In genomic region chr6:159751448-159751847, GRCh38 we compare ENCODE assay signal across 26 cellular contexts. TPM values are rescaled to one million over a fixed set of nuclear protein-coding genes. Genes with fewer than 3 reads are reported as not detected.
DNase-seq lines count a peak whose midpoint lies in the region; ATAC-seq, FAIRE-seq and TF ChIP-seq lines count a peak whose summit lies in the region.
"Had no signal": no experiment of that assay in that cellular context is flagged by ENCODE, and none has a peak within 500 bp of the region (broad histone marks: within the 10 kb centered on the region; RNA-seq: fewer than 3 reads in every experiment).

No MANE protein-coding gene starts in this region.

- H4K20me1 ChIP-seq in HepG2 (ENCODE audit: insufficient read depth, low read length) = no peaks in the 10 kb centered on the region
- H4K20me1 ChIP-seq in GM23338 (replicated peaks; ENCODE audit: insufficient read depth) = peaks cover 10% of the 10 kb centered on the region

- no peaks in the 10 kb centered on the region for H3K9me2 ChIP-seq in GM23338 (ENCODE audit: insufficient read depth)

- peaks cover 16 to 83% of the 10 kb centered on the region in 2 experiments for H3K36me3 ChIP-seq in HepG2 (replicated peaks in 1 of 2; ENCODE audit: control insufficient read depth in 1 of 2, insufficient read depth in 2 of 2, low read length in 2 of 2)
- H3K36me3 ChIP-seq in right lobe of liver = peaks cover 4 to 85% (median 23%) of the 10 kb centered on the region in 4 donors
- H3K36me3 ChIP-seq in GM23338 (ENCODE audit: insufficient read depth) = peaks cover 75% of the 10 kb centered on the region
- H3K36me3 ChIP-seq in endodermal cell (ENCODE audit: control insufficient read depth, insufficient read depth, low read length) = peaks cover 99% of the 10 kb centered on the region

- TF ChIP-seq POLR2A in HepG2 (IDR thresholded peaks at IDR 0.05; ENCODE audit: insufficient read depth in 1 of 2, low read depth in 2 of 2, low read length in 2 of 2) (no peak), right lobe of liver (IDR thresholded peaks at IDR 0.05) (no peak)

- H3K27me3 ChIP-seq in HepG2 (ENCODE audit: control insufficient read depth in 1 of 2, insufficient read depth in 2 of 2, low read length in 2 of 2) (no peaks in the 10 kb centered on the region), right lobe of liver (no peaks in the 10 kb centered on the region), GM23338 (ENCODE audit: insufficient read depth) (no peaks in the 10 kb centered on the region), endodermal cell (ENCODE audit: control insufficient read depth, insufficient read depth, low read length, poor library complexity, severe bottlenecking) (no peaks in the 10 kb centered on the region)
- H3K27me3 ChIP-seq: MG63, SJSA1 had no signal

- H3K36me3 Mint-ChIP-seq in GM23338 (ENCODE audit: low read depth) (peaks cover 88% of the 10 kb centered on the region), endodermal cell (ENCODE audit: low read depth) (peaks cover 63% of the 10 kb centered on the region)

- H3K27me3 Mint-ChIP-seq in GM23338 (ENCODE audit: insufficient read depth, low read depth, poor library complexity) (no peaks in the 10 kb centered on the region), endodermal cell (ENCODE audit: insufficient read depth) (no peaks in the 10 kb centered on the region)
- H3K27me3 Mint-ChIP-seq: B cell had no signal

- DNase-seq in HepG2 (ENCODE audit: low spot score) (no peak), right lobe of liver (no peak), GM23338 (ENCODE audit: low spot score) (no peak), endodermal cell (no peak), globus pallidus (ENCODE audit: low spot score) (no peak)
- DNase-seq: DMS153, DND-41, KG1, MG63, NCI-H1105 treated with DMSO at 0.1 percent for 48 hours, NCI-H146, NCI-H1930, NCI-H446, NCI-H524 treated with DMSO at 0.1 percent for 48 hours, NCI-H774, PC-3, Right ventricle myocardium superior had no signal

- TF ChIP-seq CTCF in HepG2 (CRISPR knock-in tag; IDR thresholded peaks at IDR 0.05) = no peak
- no peak for TF ChIP-seq CTCF in right lobe of liver (IDR thresholded peaks at IDR 0.05)
- no peak for TF ChIP-seq CTCF in GM23338 (conservative IDR thresholded peaks at IDR 0.05; ENCODE audit: low read depth in 2 of 2)
- TF ChIP-seq CTCF in endodermal cell (conservative IDR thresholded peaks at IDR 0.05) = no peak

- H3K27ac Mint-ChIP-seq in GM23338 = no peak overlapping the region
- H3K27ac Mint-ChIP-seq in endodermal cell = peak overlapping the region; percentile 68
- H3K27ac Mint-ChIP-seq: B cell, CD14-positive monocyte had no signal

- no peaks in the 10 kb centered on the region for H3K4me1 ChIP-seq in HepG2 (ENCODE audit: insufficient read depth, low read length)
- H3K4me1 ChIP-seq in right lobe of liver = peaks cover 0 to 3% (median 0%) of the 10 kb centered on the region in 4 donors
- no peaks in the 10 kb centered on the region for H3K4me1 ChIP-seq in GM23338 (ENCODE audit: insufficient read depth)
- peaks cover 5% of the 10 kb centered on the region for H3K4me1 ChIP-seq in endodermal cell (ENCODE audit: control insufficient read depth, insufficient read depth, low read length)

- no peak overlapping the region for H3K27ac ChIP-seq in HepG2 (ENCODE audit: extremely low read length, insufficient read depth, low read length)
- H3K27ac ChIP-seq in right lobe of liver = no peak overlapping the region
- 0 out of 2 replicates have a peak overlapping the region, but pooled peaks have one; percentile 1 for H3K27ac ChIP-seq in GM23338 (ENCODE audit: low read depth)
- H3K27ac ChIP-seq in endodermal cell (ENCODE audit: low read depth, low read length) = no peak overlapping the region
- H3K27ac ChIP-seq: SJSA1 had no signal

- H3K4me3 ChIP-seq in HepG2 (replicated peaks in 1 of 3; ENCODE audit: insufficient read depth in 1 of 3, low read depth in 2 of 3, low read length in 3 of 3) (no peak overlapping the region), right lobe of liver (no peak overlapping the region), GM23338 (no peak overlapping the region), endodermal cell (ENCODE audit: low read length) (no peak overlapping the region)
- H3K4me3 ChIP-seq: MG63, SJSA1 had no signal

- H3K4me3 Mint-ChIP-seq in GM23338 (no peak overlapping the region), endodermal cell (no peak overlapping the region)
- H3K4me3 Mint-ChIP-seq: B cell, CD14-positive monocyte had no signal

- TF ChIP-seq RAD21 in HepG2 (CRISPR knock-in tag; IDR thresholded peaks at IDR 0.05) = no peak

- FAIRE-seq in HepG2 (lab: Jason Lieb, UNC) = no peak
- FAIRE-seq: GM18507, H54, HTR-8/SVneo had no signal

- intact Hi-C loops in HepG2 (cut with micrococcal nuclease; ENCODE audit: unreplicated experiment) (no loop called here), right lobe of liver (cut with DNase I) (no loop called here)

- no peaks in the 10 kb centered on the region for H3K9me3 ChIP-seq in HepG2 (ENCODE audit: low read length)
- H3K9me3 ChIP-seq in right lobe of liver = no peaks in the 10 kb centered on the region
- no peaks in the 10 kb centered on the region for H3K9me3 ChIP-seq in endodermal cell (ENCODE audit: control insufficient read depth, low read length)
- H3K9me3 ChIP-seq: MG63, SJSA1 had no signal

- POLR2A ChIA-PET in HepG2 (lab: Yijun Ruan, JAX) = interaction anchor here (1.3 kb wide), 2 partner anchors 11 to 25 kb away, joined by 5 to 6 read pairs; partner anchors contain the start of genes ACAT2 and WTAP

- H3K9ac ChIP-seq in HepG2 (ENCODE audit: insufficient read depth, low read depth, low read length) (no peak overlapping the region), endodermal cell (ENCODE audit: extremely low read depth, low read length, poor library complexity, severe bottlenecking) (no peak overlapping the region)

- no TSS peak for BruUV-seq in HepG2 (replicated peaks; lab: Mats Ljungman, UMichigan)

- H3K9me3 Mint-ChIP-seq in GM23338 (no peaks in the 10 kb centered on the region), endodermal cell (no peaks in the 10 kb centered on the region)
- H3K9me3 Mint-ChIP-seq: CD14-positive monocyte had no signal

- WGBS in HepG2 (ENCODE audit: low lambda C conversion rate) = 96% methylated on average over 3 of the region's 3 CpGs
- WGBS in right lobe of liver (ENCODE audit: insufficient coverage, low coverage, low lambda C conversion rate, missing lambda C conversion rate) = 60% methylated on average over 2 of the region's 3 CpGs
- 97 to 100% methylated on average over 1 to 3 of the region's 3 CpGs for WGBS in endodermal cell (ENCODE audit: insufficient coverage in 1 of 2, insufficient read length in 1 of 2), 2 experiments

- TF ChIP-seq EP300 in HepG2 (IDR thresholded peaks at IDR 0.05; ENCODE audit: low read depth in 2 of 2, low read length in 2 of 2) = no peak
- no peak for TF ChIP-seq EP300 in HepG2 (CRISPR knock-in tag; IDR thresholded peaks at IDR 0.05; ENCODE audit: borderline replicate concordance)

- in situ Hi-C loops in HepG2 (cut with HindIII; ENCODE audit: extremely low pct_ligation_motif_present, low pct_unique_long_range_greater_than_20kb) = no loop called here

- peaks cover 2% of the 10 kb centered on the region; the same call in 1 of the 2 replicates for H3F3A ChIP-seq in GM23338 (replicated peaks; ENCODE audit: low read depth)

- no peaks in the 10 kb centered on the region for H3K4me1 Mint-ChIP-seq in GM23338
- peaks cover 9% of the 10 kb centered on the region for H3K4me1 Mint-ChIP-seq in endodermal cell
- H3K4me1 Mint-ChIP-seq: B cell, CD14-positive monocyte had no signal

- H3K4me2 ChIP-seq in HepG2 (ENCODE audit: low read depth, low read length) (no peak overlapping the region), GM23338 (no peak overlapping the region)

- H2AFZ ChIP-seq in HepG2 (ENCODE audit: low read length) (no peak overlapping the region), GM23338 (no peak overlapping the region)

- ATAC-seq in HepG2 (no peak), right lobe of liver (no peak), GM23338 (no peak), HG02852 (IDR thresholded peaks at IDR 0.05; ENCODE audit: unreplicated experiment) (no peak), HG02623 (IDR thresholded peaks at IDR 0.05; ENCODE audit: unreplicated experiment) (no peak)
- ATAC-seq: PC-3 had no signal

- CTCF ChIA-PET in HepG2 (lab: Yijun Ruan, JAX; ENCODE audit: low intra/inter-chr PET ratio, low total read pairs) = no interaction called here

- H3K79me2 ChIP-seq in HepG2 (ENCODE audit: insufficient read depth, low read length) (peaks cover 4% of the 10 kb centered on the region), GM23338 (replicated peaks; ENCODE audit: insufficient read depth) (peaks cover 17% of the 10 kb centered on the region)

RNA-seq across cellular contexts. Expression of gene ACAT2, which starts 10.4 kb away (rescaled TPM):
- total RNA-seq in HepG2 (2016; rRNA removed; fragmentation: Illumina TruSeq; extraction: Trizol) (534 and 775 TPM in 2 replicates), right lobe of liver (100 to 1,000 TPM in 1 of 6 experiments, 10 to 100 TPM in 5; 11.2 to 120 (median 52.2) TPM), endodermal cell (100 to 1,000 TPM; 108 to 147 TPM)
- total RNA-seq in HepG2 (2016; cell fraction: cytosol; rRNA removed; fragmentation: Illumina TruSeq; extraction: Trizol; ENCODE audit: low read depth) = 162 and 165 TPM in 2 replicates
- 542 and 812 TPM in 2 replicates for total RNA-seq in HepG2 (2016; cell fraction: insoluble cytoplasmic fraction; rRNA removed; fragmentation: Illumina TruSeq; extraction: Trizol)
- 231 and 232 TPM in 2 replicates for total RNA-seq in HepG2 (2016; cell fraction: membrane; rRNA removed; fragmentation: Illumina TruSeq; extraction: Trizol)
- total RNA-seq in HepG2 (2016; cell fraction: nucleus; rRNA removed; fragmentation: Illumina TruSeq; extraction: Trizol) = 200 and 223 TPM in 2 replicates
- polyA plus RNA-seq in HepG2 (2011; rRNA removed) (121 and 132 TPM in 2 replicates), GM23338 (2016; fragmentation: Nextera tagmentation; extraction: Ambion mirVana) (136 and 151 TPM in 2 replicates)
- polyA plus RNA-seq in HepG2 (2011; cell fraction: cytosol; rRNA removed) = 62.8 and 103 TPM in 2 replicates
- polyA plus RNA-seq in HepG2 (2011; cell fraction: nucleus; rRNA removed) = 28.1 and 44.2 TPM in 2 replicates
- polyA plus RNA-seq in HepG2 (2012) = 172 and 185 TPM in 2 replicates
- polyA plus RNA-seq in HepG2 (2016; cell fraction: cytosol; fragmentation: Illumina TruSeq; extraction: Trizol; ENCODE audit: low read depth) = 142 and 156 TPM in 2 replicates
- polyA plus RNA-seq in HepG2 (2016; cell fraction: insoluble cytoplasmic fraction; fragmentation: Illumina TruSeq; extraction: Trizol; ENCODE audit: low read depth) = 580 and 631 TPM in 2 replicates
- polyA plus RNA-seq in HepG2 (2016; cell fraction: membrane; fragmentation: Illumina TruSeq; extraction: Trizol; ENCODE audit: low read depth) = 160 and 171 TPM in 2 replicates
- polyA plus RNA-seq in HepG2 (2016; cell fraction: nucleus; fragmentation: Illumina TruSeq; extraction: Trizol; ENCODE audit: insufficient read depth, low read depth) = 219 and 233 TPM in 2 replicates
- polyA minus RNA-seq in HepG2 (2011; rRNA and poly(A)+ RNA removed; ENCODE audit: low replicate concordance) = 52.5 and 89.6 TPM in 2 replicates
- polyA minus RNA-seq in HepG2 (2011; cell fraction: cytosol; rRNA and poly(A)+ RNA removed) = 46.9 and 65.1 TPM in 2 replicates
- 46.6 and 77.2 TPM in 2 replicates for polyA minus RNA-seq in HepG2 (2011; cell fraction: nucleus; rRNA and poly(A)+ RNA removed)
- total RNA-seq in GM23338 (2014; rRNA removed; shearing (Covaris generic)) = 104 and 108 TPM in 2 replicates
- 161 TPM for polyA plus RNA-seq in endodermal cell (2013, experiment 1 of 2)
- 165 TPM for polyA plus RNA-seq in endodermal cell (2013, experiment 2 of 2)

RNA-seq across cellular contexts. Expression of gene WTAP, which starts 24.1 kb away (rescaled TPM):
- 167 and 203 TPM in 2 replicates for total RNA-seq in HepG2 (2016; rRNA removed; fragmentation: Illumina TruSeq; extraction: Trizol)
- total RNA-seq in HepG2 (2016; cell fraction: cytosol; rRNA removed; fragmentation: Illumina TruSeq; extraction: Trizol; ENCODE audit: low read depth) = 67.7 and 76.4 TPM in 2 replicates
- total RNA-seq in HepG2 (2016; cell fraction: insoluble cytoplasmic fraction; rRNA removed; fragmentation: Illumina TruSeq; extraction: Trizol) = 167 and 194 TPM in 2 replicates
- 157 and 172 TPM in 2 replicates for total RNA-seq in HepG2 (2016; cell fraction: membrane; rRNA removed; fragmentation: Illumina TruSeq; extraction: Trizol)
- 123 and 137 TPM in 2 replicates for total RNA-seq in HepG2 (2016; cell fraction: nucleus; rRNA removed; fragmentation: Illumina TruSeq; extraction: Trizol)
- polyA plus RNA-seq in HepG2 (2011; rRNA removed) = 29.4 and 31.6 TPM in 2 replicates
- polyA plus RNA-seq in HepG2 (2011; cell fraction: cytosol; rRNA removed) = 14.5 and 23.5 TPM in 2 replicates
- 34.9 and 43.6 TPM in 2 replicates for polyA plus RNA-seq in HepG2 (2011; cell fraction: nucleus; rRNA removed)
- polyA plus RNA-seq in HepG2 (2012) = 82.9 and 92.4 TPM in 2 replicates
- 82.6 and 108 TPM in 2 replicates for polyA plus RNA-seq in HepG2 (2016; cell fraction: cytosol; fragmentation: Illumina TruSeq; extraction: Trizol; ENCODE audit: low read depth)
- 194 and 196 TPM in 2 replicates for polyA plus RNA-seq in HepG2 (2016; cell fraction: insoluble cytoplasmic fraction; fragmentation: Illumina TruSeq; extraction: Trizol; ENCODE audit: low read depth)
- polyA plus RNA-seq in HepG2 (2016; cell fraction: membrane; fragmentation: Illumina TruSeq; extraction: Trizol; ENCODE audit: low read depth) = 129 and 154 TPM in 2 replicates
- polyA plus RNA-seq in HepG2 (2016; cell fraction: nucleus; fragmentation: Illumina TruSeq; extraction: Trizol; ENCODE audit: insufficient read depth, low read depth) = 169 and 179 TPM in 2 replicates
- polyA minus RNA-seq in HepG2 (2011; rRNA and poly(A)+ RNA removed; ENCODE audit: low replicate concordance) = 21.5 and 32.6 TPM in 2 replicates
- 22.7 and 30.4 TPM in 2 replicates for polyA minus RNA-seq in HepG2 (2011; cell fraction: cytosol; rRNA and poly(A)+ RNA removed)
- polyA minus RNA-seq in HepG2 (2011; cell fraction: nucleus; rRNA and poly(A)+ RNA removed) = 131 and 155 TPM in 2 replicates
- total RNA-seq in right lobe of liver = 10 to 100 TPM; 21.1 to 64.3 (median 37.6) TPM
- 108 and 110 TPM in 2 replicates for total RNA-seq in GM23338 (2014; rRNA removed; shearing (Covaris generic))
- polyA plus RNA-seq in GM23338 (2016; fragmentation: Nextera tagmentation; extraction: Ambion mirVana) = 107 and 121 TPM in 2 replicates
- 100 to 1,000 TPM; 112 to 119 TPM for total RNA-seq in endodermal cell
- polyA plus RNA-seq in endodermal cell (2013, experiment 1 of 2) = 117 TPM
- polyA plus RNA-seq in endodermal cell (2013, experiment 2 of 2) = 110 TPM

RNA-seq across cellular contexts. Expression of gene TCP1, which starts 38.0 kb away (rescaled TPM):
- total RNA-seq in HepG2 (2016; rRNA removed; fragmentation: Illumina TruSeq; extraction: Trizol) = 553 and 677 TPM in 2 replicates
- total RNA-seq in HepG2 (2016; cell fraction: cytosol; rRNA removed; fragmentation: Illumina TruSeq; extraction: Trizol; ENCODE audit: low read depth) = 167 and 195 TPM in 2 replicates
- 558 and 662 TPM in 2 replicates for total RNA-seq in HepG2 (2016; cell fraction: insoluble cytoplasmic fraction; rRNA removed; fragmentation: Illumina TruSeq; extraction: Trizol)
- total RNA-seq in HepG2 (2016; cell fraction: membrane; rRNA removed; fragmentation: Illumina TruSeq; extraction: Trizol) = 368 and 445 TPM in 2 replicates
- 262 and 285 TPM in 2 replicates for total RNA-seq in HepG2 (2016; cell fraction: nucleus; rRNA removed; fragmentation: Illumina TruSeq; extraction: Trizol)
- 102 and 116 TPM in 2 replicates for polyA plus RNA-seq in HepG2 (2011; rRNA removed)
- 99.2 and 105 TPM in 2 replicates for polyA plus RNA-seq in HepG2 (2011; cell fraction: cytosol; rRNA removed)
- polyA plus RNA-seq in HepG2 (2011; cell fraction: nucleus; rRNA removed) = 138 and 159 TPM in 2 replicates
- polyA plus RNA-seq in HepG2 (2012) = 242 and 252 TPM in 2 replicates
- 157 and 173 TPM in 2 replicates for polyA plus RNA-seq in HepG2 (2016; cell fraction: cytosol; fragmentation: Illumina TruSeq; extraction: Trizol; ENCODE audit: low read depth)
- polyA plus RNA-seq in HepG2 (2016; cell fraction: insoluble cytoplasmic fraction; fragmentation: Illumina TruSeq; extraction: Trizol; ENCODE audit: low read depth) = 584 and 596 TPM in 2 replicates
- polyA plus RNA-seq in HepG2 (2016; cell fraction: membrane; fragmentation: Illumina TruSeq; extraction: Trizol; ENCODE audit: low read depth) = 236 and 293 TPM in 2 replicates
- polyA plus RNA-seq in HepG2 (2016; cell fraction: nucleus; fragmentation: Illumina TruSeq; extraction: Trizol; ENCODE audit: insufficient read depth, low read depth) = 406 and 459 TPM in 2 replicates
- polyA minus RNA-seq in HepG2 (2011; rRNA and poly(A)+ RNA removed; ENCODE audit: low replicate concordance) = 138 and 285 TPM in 2 replicates
- polyA minus RNA-seq in HepG2 (2011; cell fraction: cytosol; rRNA and poly(A)+ RNA removed) = 242 and 244 TPM in 2 replicates
- 245 and 282 TPM in 2 replicates for polyA minus RNA-seq in HepG2 (2011; cell fraction: nucleus; rRNA and poly(A)+ RNA removed)
- 10 to 100 TPM; 50.4 to 97.1 (median 77.8) TPM for total RNA-seq in right lobe of liver
- total RNA-seq in GM23338 (2014; rRNA removed; shearing (Covaris generic)) = 339 and 346 TPM in 2 replicates
- polyA plus RNA-seq in GM23338 (2016; fragmentation: Nextera tagmentation; extraction: Ambion mirVana) = 200 and 222 TPM in 2 replicates
- 100 to 1,000 TPM; 241 to 246 TPM for total RNA-seq in endodermal cell
- polyA plus RNA-seq in endodermal cell (2013, experiment 1 of 2) = 234 TPM
- 228 TPM for polyA plus RNA-seq in endodermal cell (2013, experiment 2 of 2)

RNA-seq across cellular contexts. Expression of gene MRPL18, which starts 38.8 kb away (rescaled TPM):
- total RNA-seq in HepG2 (2016; rRNA removed; fragmentation: Illumina TruSeq; extraction: Trizol) (176 and 241 TPM in 2 replicates), right lobe of liver (10 to 100 TPM; 26.6 to 78.5 (median 43.1) TPM), endodermal cell (10 to 100 TPM; 46.7 to 56.9 TPM)
- total RNA-seq in HepG2 (2016; cell fraction: cytosol; rRNA removed; fragmentation: Illumina TruSeq; extraction: Trizol; ENCODE audit: low read depth) = 87.3 and 95.0 TPM in 2 replicates
- total RNA-seq in HepG2 (2016; cell fraction: insoluble cytoplasmic fraction; rRNA removed; fragmentation: Illumina TruSeq; extraction: Trizol) = 183 and 249 TPM in 2 replicates
- total RNA-seq in HepG2 (2016; cell fraction: membrane; rRNA removed; fragmentation: Illumina TruSeq; extraction: Trizol) = 132 TPM in 2 replicates
- total RNA-seq in HepG2 (2016; cell fraction: nucleus; rRNA removed; fragmentation: Illumina TruSeq; extraction: Trizol) = 62.7 and 70.4 TPM in 2 replicates
- polyA plus RNA-seq in HepG2 (2011; rRNA removed) (74.2 and 85.6 TPM in 2 replicates), GM23338 (2016; fragmentation: Nextera tagmentation; extraction: Ambion mirVana) (228 and 230 TPM in 2 replicates)
- polyA plus RNA-seq in HepG2 (2011; cell fraction: cytosol; rRNA removed) = 65.6 and 79.0 TPM in 2 replicates
- 20.8 and 28.8 TPM in 2 replicates for polyA plus RNA-seq in HepG2 (2011; cell fraction: nucleus; rRNA removed)
- polyA plus RNA-seq in HepG2 (2012) = 63.5 and 72.2 TPM in 2 replicates
- polyA plus RNA-seq in HepG2 (2016; cell fraction: cytosol; fragmentation: Illumina TruSeq; extraction: Trizol; ENCODE audit: low read depth) = 85.1 and 96.0 TPM in 2 replicates
- polyA plus RNA-seq in HepG2 (2016; cell fraction: insoluble cytoplasmic fraction; fragmentation: Illumina TruSeq; extraction: Trizol; ENCODE audit: low read depth) = 291 and 300 TPM in 2 replicates
- 120 and 134 TPM in 2 replicates for polyA plus RNA-seq in HepG2 (2016; cell fraction: membrane; fragmentation: Illumina TruSeq; extraction: Trizol; ENCODE audit: low read depth)
- 124 and 125 TPM in 2 replicates for polyA plus RNA-seq in HepG2 (2016; cell fraction: nucleus; fragmentation: Illumina TruSeq; extraction: Trizol; ENCODE audit: insufficient read depth, low read depth)
- polyA minus RNA-seq in HepG2 (2011; rRNA and poly(A)+ RNA removed; ENCODE audit: low replicate concordance) = 34.2 and 40.9 TPM in 2 replicates
- 21.3 and 22.0 TPM in 2 replicates for polyA minus RNA-seq in HepG2 (2011; cell fraction: cytosol; rRNA and poly(A)+ RNA removed)
- 17.4 and 18.3 TPM in 2 replicates for polyA minus RNA-seq in HepG2 (2011; cell fraction: nucleus; rRNA and poly(A)+ RNA removed)
- 91.3 and 91.4 TPM in 2 replicates for total RNA-seq in GM23338 (2014; rRNA removed; shearing (Covaris generic))
- 40.7 TPM for polyA plus RNA-seq in endodermal cell (2013, experiment 1 of 2)
- polyA plus RNA-seq in endodermal cell (2013, experiment 2 of 2) = 40.6 TPM

RNA-seq across cellular contexts. Expression of gene PNLDC1, which starts 48.6 kb away (rescaled TPM):
- not detected in 2 replicates for total RNA-seq in HepG2 (2016; rRNA removed; fragmentation: Illumina TruSeq; extraction: Trizol)
- total RNA-seq in HepG2 (2016; cell fraction: cytosol; rRNA removed; fragmentation: Illumina TruSeq; extraction: Trizol; ENCODE audit: low read depth) = not detected in 2 replicates
- total RNA-seq in HepG2 (2016; cell fraction: insoluble cytoplasmic fraction; rRNA removed; fragmentation: Illumina TruSeq; extraction: Trizol) = not detected in 2 replicates
- total RNA-seq in HepG2 (2016; cell fraction: membrane; rRNA removed; fragmentation: Illumina TruSeq; extraction: Trizol) = not detected in 2 replicates
- not detected in 2 replicates for total RNA-seq in HepG2 (2016; cell fraction: nucleus; rRNA removed; fragmentation: Illumina TruSeq; extraction: Trizol)
- polyA plus RNA-seq in HepG2 (2011; rRNA removed) = 0.04 TPM in 1 of 2 replicates, not detected in the other
- polyA plus RNA-seq in HepG2 (2011; cell fraction: cytosol; rRNA removed) = not detected in 2 replicates
- polyA plus RNA-seq in HepG2 (2011; cell fraction: nucleus; rRNA removed) = 0.07 TPM in 1 of 2 replicates, not detected in the other
- not detected in 2 replicates for polyA plus RNA-seq in HepG2 (2012)
- 0.07 TPM in 1 of 2 replicates, not detected in the other for polyA plus RNA-seq in HepG2 (2016; cell fraction: cytosol; fragmentation: Illumina TruSeq; extraction: Trizol; ENCODE audit: low read depth)
- polyA plus RNA-seq in HepG2 (2016; cell fraction: insoluble cytoplasmic fraction; fragmentation: Illumina TruSeq; extraction: Trizol; ENCODE audit: low read depth) = not detected in 2 replicates
- not detected in 2 replicates for polyA plus RNA-seq in HepG2 (2016; cell fraction: membrane; fragmentation: Illumina TruSeq; extraction: Trizol; ENCODE audit: low read depth)
- polyA plus RNA-seq in HepG2 (2016; cell fraction: nucleus; fragmentation: Illumina TruSeq; extraction: Trizol; ENCODE audit: insufficient read depth, low read depth) = not detected in 2 replicates
- polyA minus RNA-seq in HepG2 (2011; rRNA and poly(A)+ RNA removed; ENCODE audit: low replicate concordance) = not detected in 2 replicates
- not detected in 2 replicates for polyA minus RNA-seq in HepG2 (2011; cell fraction: cytosol; rRNA and poly(A)+ RNA removed)
- polyA minus RNA-seq in HepG2 (2011; cell fraction: nucleus; rRNA and poly(A)+ RNA removed) = not detected in 2 replicates
- under 1 TPM in 1 of 6 experiments, not detected in 5; 0.15 TPM for total RNA-seq in right lobe of liver
- 0.12 TPM in 1 of 2 replicates, not detected in the other for total RNA-seq in GM23338 (2014; rRNA removed; shearing (Covaris generic))
- not detected in 2 replicates for polyA plus RNA-seq in GM23338 (2016; fragmentation: Nextera tagmentation; extraction: Ambion mirVana)
- not detected for total RNA-seq in endodermal cell
- polyA plus RNA-seq in endodermal cell (2013, experiment 1 of 2) = not detected
- not detected for polyA plus RNA-seq in endodermal cell (2013, experiment 2 of 2)
- total RNA-seq: PC-3, Right ventricle myocardium superior, RPMI7951, SJSA1 had no signal
- polyA plus RNA-seq: CD14-positive monocyte had no signal
